In genomic region chr17:45088741-45089140, GRCh38 we compare ENCODE assay signal across 18 cellular contexts. TPM values are rescaled to one million over a fixed set of nuclear protein-coding genes. Genes with fewer than 3 reads are reported as not detected.
DNase-seq lines count a peak whose midpoint lies in the region; ATAC-seq and TF ChIP-seq lines count a peak whose summit lies in the region.
"Had no signal": no experiment of that assay in that cellular context is flagged by ENCODE, and none has a peak within 500 bp of the region (broad histone marks: within the 10 kb centered on the region; RNA-seq: fewer than 3 reads in every experiment).

No MANE protein-coding gene starts in this region.

- peaks cover 11% of the 10 kb centered on the region for H3K36me3 Mint-ChIP-seq in activated naive CD8-positive, alpha-beta T cell treated with anti-CD3 and anti-CD28 coated beads, Interleukin-2, amount 10 ng/mL, durations not matched to agents 7 days and 5 days

- POLR2A ChIA-PET in activated naive CD8-positive, alpha-beta T cell treated with anti-CD3 and anti-CD28 coated beads, Interleukin-2, amount 10 ng/mL, durations not matched to agents 7 days and 5 days (lab: Charles Lee): interaction anchor here (1.1 to 1.7 kb wide), 2 partner anchors 28 to 190 kb away, joined by 4 read pairs; partner anchors contain the start of gene NMT1

- no peaks in the 10 kb centered on the region for H3K9me3 ChIP-seq in right lobe of liver
- H3K9me3 ChIP-seq: Peyer's patch, vagina had no signal

- H3K27ac ChIP-seq in right lobe of liver: peak overlapping the region in 2 of 3 donors; percentile 91 to 95

- no peak overlapping the region for H3K4me3 ChIP-seq in right lobe of liver
- H3K4me3 ChIP-seq: Peyer's patch, vagina had no signal

- DNase-seq in GM10266 (ENCODE audit: extremely low spot score) (peak; percentile 4), right lobe of liver (no peak), NCI-H2029 treated with DMSO at 0.1 percent for 48 hours (lab: John Stamatoyannopoulos, UW) (no peak), NCI-H2029 (lab: John Stamatoyannopoulos, UW) (no peak)
- DNase-seq in activated naive CD8-positive, alpha-beta T cell treated with anti-CD3 and anti-CD28 coated beads, Interleukin-2, amount 10 ng/mL, durations not matched to agents 7 days and 5 days: no peak
- DNase-seq: activated CD4-positive, alpha-beta T cell treated with anti-CD3 and anti-CD28 coated beads, Interleukin-2, amount 50 U/mL, for 1 hour; activated T-cell treated with anti-CD3 and anti-CD28 coated beads, Interleukin-2, amount 50 U/mL, for 1 hour; CD4-positive, alpha-beta memory T cell; effector memory CD4-positive, alpha-beta T cell; NCI-H1092 treated with DMSO at 0.1 percent for 48 hours; NCI-H2171; NCI-H82; Peyer's patch had no signal

- no peak for TF ChIP-seq POLR2A in right lobe of liver (IDR thresholded peaks at IDR 0.05)

- peak overlapping the region; percentile 57 for H3K27ac Mint-ChIP-seq in activated naive CD8-positive, alpha-beta T cell treated with anti-CD3 and anti-CD28 coated beads, Interleukin-2, amount 10 ng/mL, durations not matched to agents 7 days and 5 days
- H3K27ac Mint-ChIP-seq: activated naive CD8-positive, alpha-beta T cell had no signal

- peaks cover 0 to 64% (median 29%) of the 10 kb centered on the region in 4 donors for H3K4me1 ChIP-seq in right lobe of liver

- H3K36me3 ChIP-seq in right lobe of liver: peaks cover 0 to 47% (median 7%) of the 10 kb centered on the region in 4 donors

- H3K27me3 ChIP-seq in right lobe of liver: no peaks in the 10 kb centered on the region
- H3K27me3 ChIP-seq: Peyer's patch, vagina had no signal

- no peaks in the 10 kb centered on the region for H3K27me3 Mint-ChIP-seq in activated naive CD8-positive, alpha-beta T cell treated with anti-CD3 and anti-CD28 coated beads, Interleukin-2, amount 10 ng/mL, durations not matched to agents 7 days and 5 days
- H3K27me3 Mint-ChIP-seq: activated naive CD8-positive, alpha-beta T cell; CD4-positive, alpha-beta memory T cell had no signal

- no peak overlapping the region for H3K4me3 Mint-ChIP-seq in activated naive CD8-positive, alpha-beta T cell treated with anti-CD3 and anti-CD28 coated beads, Interleukin-2, amount 10 ng/mL, durations not matched to agents 7 days and 5 days
- H3K4me3 Mint-ChIP-seq: activated naive CD8-positive, alpha-beta T cell; CD4-positive, alpha-beta memory T cell; neural crest cell had no signal

- WGBS in right lobe of liver (ENCODE audit: insufficient coverage, low coverage, low lambda C conversion rate, missing lambda C conversion rate): 65% methylated on average over 2 of the region's 3 CpGs

- peak; percentile 28 for ATAC-seq in activated naive CD8-positive, alpha-beta T cell treated with anti-CD3 and anti-CD28 coated beads, Interleukin-2, amount 10 ng/mL, durations not matched to agents 7 days and 5 days (ENCODE audit: low read depth)
- ATAC-seq in right lobe of liver (no peak), GM18907 (IDR thresholded peaks at IDR 0.05; ENCODE audit: unreplicated experiment) (no peak)
- ATAC-seq: SK-N-SH treated with all-trans-retinoic acid at 6 μM for 48 hours had no signal

- no peaks in the 10 kb centered on the region for H3K9me3 Mint-ChIP-seq in activated naive CD8-positive, alpha-beta T cell treated with anti-CD3 and anti-CD28 coated beads, Interleukin-2, amount 10 ng/mL, durations not matched to agents 7 days and 5 days
- H3K9me3 Mint-ChIP-seq: CD4-positive, alpha-beta memory T cell; neural crest cell had no signal

- peaks cover 4% of the 10 kb centered on the region for H3K4me1 Mint-ChIP-seq in activated naive CD8-positive, alpha-beta T cell treated with anti-CD3 and anti-CD28 coated beads, Interleukin-2, amount 10 ng/mL, durations not matched to agents 7 days and 5 days
- H3K4me1 Mint-ChIP-seq: neural crest cell had no signal

- intact Hi-C loops in right lobe of liver (cut with DNase I): no loop called here

- no peak for TF ChIP-seq CTCF in GM10266 (IDR thresholded peaks at IDR 0.05; ENCODE audit: control insufficient read depth, insufficient read depth, low read depth, missing control alignments)
- no peak for TF ChIP-seq CTCF in right lobe of liver (IDR thresholded peaks at IDR 0.05)

RNA-seq across cellular contexts. Expression of gene NMT1, which starts 27.6 kb away (rescaled TPM):
- total RNA-seq in activated naive CD8-positive, alpha-beta T cell treated with anti-CD3 and anti-CD28 coated beads, Interleukin-2, amount 10 ng/mL, durations not matched to agents 7 days and 5 days: 100 to 1,000 TPM; 132 to 141 TPM
- total RNA-seq in right lobe of liver: 10 to 100 TPM; 50.8 to 76.7 (median 72.0) TPM

RNA-seq across cellular contexts. Expression of gene DCAKD, which starts 37.3 kb away (rescaled TPM):
- total RNA-seq in activated naive CD8-positive, alpha-beta T cell treated with anti-CD3 and anti-CD28 coated beads, Interleukin-2, amount 10 ng/mL, durations not matched to agents 7 days and 5 days: 10 to 100 TPM; 35.5 TPM
- 10 to 100 TPM; 13.2 to 20.6 (median 16.6) TPM for total RNA-seq in right lobe of liver

RNA-seq across cellular contexts. Expression of gene PLCD3, which starts 43.6 kb away (rescaled TPM):
- 1 to 10 TPM; 4.2 to 4.9 TPM for total RNA-seq in activated naive CD8-positive, alpha-beta T cell treated with anti-CD3 and anti-CD28 coated beads, Interleukin-2, amount 10 ng/mL, durations not matched to agents 7 days and 5 days
- total RNA-seq in right lobe of liver: 10 to 100 TPM in 1 of 6 experiments, 1 to 10 TPM in 5; 2.0 to 26.4 (median 3.0) TPM

RNA-seq across cellular contexts. Expression of gene ACBD4, which starts 46.7 kb away (rescaled TPM):
- total RNA-seq in activated naive CD8-positive, alpha-beta T cell treated with anti-CD3 and anti-CD28 coated beads, Interleukin-2, amount 10 ng/mL, durations not matched to agents 7 days and 5 days: 10 to 100 TPM; 24.5 to 25.0 TPM
- total RNA-seq in right lobe of liver: 10 to 100 TPM; 24.0 to 78.9 (median 56.9) TPM

RNA-seq across cellular contexts. Expression of gene HEXIM1, which starts 59.5 kb away (rescaled TPM):
- total RNA-seq in activated naive CD8-positive, alpha-beta T cell treated with anti-CD3 and anti-CD28 coated beads, Interleukin-2, amount 10 ng/mL, durations not matched to agents 7 days and 5 days: 10 to 100 TPM; 33.6 to 33.7 TPM
- 10 to 100 TPM; 14.0 to 27.1 (median 19.6) TPM for total RNA-seq in right lobe of liver
